ENCODE assay signal across 12 cellular contexts in the genomic region with DNA sequence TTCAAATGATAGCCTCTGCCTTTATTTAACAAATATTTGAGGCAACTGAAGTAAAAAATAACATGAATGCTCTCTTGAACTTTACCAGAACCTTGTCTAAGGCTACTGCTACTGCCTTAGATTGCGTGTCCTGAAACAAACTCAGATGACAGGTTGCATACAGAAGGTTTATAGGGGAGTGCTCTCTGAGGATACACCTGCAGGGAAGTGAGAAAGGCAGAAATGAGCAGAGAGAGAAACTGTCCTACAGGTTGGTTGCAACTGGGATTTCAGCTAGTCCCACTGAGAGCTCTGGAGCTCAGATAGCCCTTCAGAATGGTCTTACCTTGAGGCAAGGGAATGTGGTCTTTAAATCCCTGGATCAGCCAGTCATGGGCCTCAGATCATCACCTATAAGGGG.
DNase-seq lines count a peak whose midpoint lies in the region; ATAC-seq, FAIRE-seq and TF ChIP-seq lines count a peak whose summit lies in the region.
"Had no signal": no experiment of that assay in that cellular context is flagged by ENCODE, and none has a peak within 500 bp of the region (broad histone marks: within the 10 kb centered on the region; RNA-seq: fewer than 3 reads in every experiment).

No MANE protein-coding gene starts in this region.

- H3K27ac ChIP-seq in BLaER1 (peak overlapping the region; percentile 10; the same call in 1 of the 2 replicates), GM23338 (ENCODE audit: low read depth) (no peak overlapping the region), right atrium auricular region (no peak overlapping the region)

- no peaks in the 10 kb centered on the region for H3K9me3 ChIP-seq in BLaER1
- H3K9me3 ChIP-seq in right atrium auricular region, result no peaks in the 10 kb centered on the region

- H3K27me3 ChIP-seq in BLaER1, result no peaks in the 10 kb centered on the region
- H3K27me3 ChIP-seq in GM23338 (ENCODE audit: insufficient read depth), result no peaks in the 10 kb centered on the region
- no peaks in the 10 kb centered on the region for H3K27me3 ChIP-seq in right atrium auricular region

- peaks cover 1% of the 10 kb centered on the region for H3K27me3 Mint-ChIP-seq in GM23338 (ENCODE audit: insufficient read depth, low read depth, poor library complexity)
- peaks cover 1% of the 10 kb centered on the region for H3K27me3 Mint-ChIP-seq in endothelial cell (ENCODE audit: unreplicated experiment)

- no peak for DNase-seq in GM19239 (ENCODE audit: insufficient read length, low spot score)
- no peak for DNase-seq in GM23338 (ENCODE audit: low spot score)
- no peak for DNase-seq in NCI-H2171 (lab: John Stamatoyannopoulos, UW)
- no peak for DNase-seq in endothelial cell (ENCODE audit: low spot score)
- DNase-seq in OCI-M1 (lab: John Stamatoyannopoulos, UW), result no peak
- DNase-seq in right atrium auricular region (ENCODE audit: low spot score), result no peak
- DNase-seq: activated CD8-positive, alpha-beta T cell treated with anti-CD3 and anti-CD28 coated beads, Interleukin-2, amount 10 ng/mL, durations not matched to agents 7 days and 5 days; NCI-H1417 had no signal

- H3K4me2 ChIP-seq in BLaER1 (peak overlapping the region; percentile 80), GM23338 (no peak overlapping the region)

- no peaks in the 10 kb centered on the region for H3K79me2 ChIP-seq in GM23338 (replicated peaks; ENCODE audit: insufficient read depth)

- ATAC-seq in GM23338, result no peak
- peak; percentile 80 for ATAC-seq in HG03196 (IDR thresholded peaks at IDR 0.05; ENCODE audit: unreplicated experiment)
- ATAC-seq: activated CD8-positive, alpha-beta T cell treated with anti-CD3 and anti-CD28 coated beads, Interleukin-2, amount 10 ng/mL, durations not matched to agents 7 days and 5 days; activated naive CD4-positive, alpha-beta T cell treated with anti-CD3 and anti-CD28 coated beads, Interleukin-2, amount 50 U/mL, for 72 hours; HepG2 had no signal

- no peaks in the 10 kb centered on the region for H3K9me2 ChIP-seq in GM23338 (ENCODE audit: insufficient read depth)

- no peaks in the 10 kb centered on the region for H3K36me3 ChIP-seq in BLaER1
- H3K36me3 ChIP-seq in GM23338 (ENCODE audit: insufficient read depth), result no peaks in the 10 kb centered on the region
- H3K36me3 ChIP-seq in right atrium auricular region, result no peaks in the 10 kb centered on the region

- H3K36me3 Mint-ChIP-seq in GM23338 (ENCODE audit: low read depth), result peaks cover 43% of the 10 kb centered on the region
- H3K36me3 Mint-ChIP-seq in endothelial cell (ENCODE audit: low read depth, unreplicated experiment), result no peaks in the 10 kb centered on the region
- H3K36me3 Mint-ChIP-seq: activated naive CD4-positive, alpha-beta T cell treated with anti-CD3 and anti-CD28 coated beads, Interleukin-2, amount 50 U/mL, for 72 hours had no signal

- no peaks in the 10 kb centered on the region for H3K4me1 Mint-ChIP-seq in GM23338
- H3K4me1 Mint-ChIP-seq in endothelial cell (ENCODE audit: unreplicated experiment), result no peaks in the 10 kb centered on the region

- H4K20me1 ChIP-seq in BLaER1, result no peaks in the 10 kb centered on the region
- no peaks in the 10 kb centered on the region for H4K20me1 ChIP-seq in GM23338 (replicated peaks; ENCODE audit: insufficient read depth)

- FAIRE-seq in GM19239 (lab: Jason Lieb, UNC), result peak; percentile 66
- FAIRE-seq: HepG2 had no signal

- H3K9me3 Mint-ChIP-seq in GM23338 (peaks cover 94% of the 10 kb centered on the region), endothelial cell (ENCODE audit: unreplicated experiment) (peaks cover 33% of the 10 kb centered on the region)
- H3K9me3 Mint-ChIP-seq: activated naive CD4-positive, alpha-beta T cell treated with anti-CD3 and anti-CD28 coated beads, Interleukin-2, amount 50 U/mL, for 72 hours had no signal

- peak overlapping the region; percentile 63; the same call in 1 of the 2 replicates for H2AFZ ChIP-seq in GM23338

- H3K4me1 ChIP-seq in BLaER1, result peaks cover 37% of the 10 kb centered on the region
- no peaks in the 10 kb centered on the region for H3K4me1 ChIP-seq in GM23338 (ENCODE audit: insufficient read depth)
- H3K4me1 ChIP-seq in right atrium auricular region, result no peaks in the 10 kb centered on the region

- H3K9ac ChIP-seq in BLaER1, result no peak overlapping the region

- H3F3A ChIP-seq in GM23338 (replicated peaks; ENCODE audit: low read depth), result no peaks in the 10 kb centered on the region

- no peak for TF ChIP-seq CTCF in GM23338 (conservative IDR thresholded peaks at IDR 0.05; ENCODE audit: low read depth in 2 of 2)
- no peak for TF ChIP-seq CTCF in endothelial cell (IDR thresholded peaks at IDR 0.05; ENCODE audit: unreplicated experiment)
- TF ChIP-seq CTCF in right atrium auricular region (IDR thresholded peaks at IDR 0.05), result no peak

- H3K27ac Mint-ChIP-seq in GM23338 (no peak overlapping the region), endothelial cell (ENCODE audit: unreplicated experiment) (no peak overlapping the region)
- H3K27ac Mint-ChIP-seq: activated CD8-positive, alpha-beta T cell treated with anti-CD3 and anti-CD28 coated beads, Interleukin-2, amount 10 ng/mL, durations not matched to agents 7 days and 5 days; activated naive CD4-positive, alpha-beta T cell treated with anti-CD3 and anti-CD28 coated beads, Interleukin-2, amount 50 U/mL, for 72 hours had no signal

- H3K4me3 ChIP-seq in BLaER1 (no peak overlapping the region), GM23338 (no peak overlapping the region), right atrium auricular region (no peak overlapping the region)

- H3K4me3 Mint-ChIP-seq in GM23338 (no peak overlapping the region), endothelial cell (ENCODE audit: unreplicated experiment) (no peak overlapping the region)
- H3K4me3 Mint-ChIP-seq: activated CD8-positive, alpha-beta T cell treated with anti-CD3 and anti-CD28 coated beads, Interleukin-2, amount 10 ng/mL, durations not matched to agents 7 days and 5 days had no signal

TF ChIP-seq in GM23338, 12 proteins besides CTCF, POLR2A, EP300 and RAD21 (continues in another document):
- no peak for TF ChIP-seq JUNB (IDR thresholded peaks at IDR 0.05; ENCODE audit: unreplicated experiment)
- TF ChIP-seq, protein P1, sequence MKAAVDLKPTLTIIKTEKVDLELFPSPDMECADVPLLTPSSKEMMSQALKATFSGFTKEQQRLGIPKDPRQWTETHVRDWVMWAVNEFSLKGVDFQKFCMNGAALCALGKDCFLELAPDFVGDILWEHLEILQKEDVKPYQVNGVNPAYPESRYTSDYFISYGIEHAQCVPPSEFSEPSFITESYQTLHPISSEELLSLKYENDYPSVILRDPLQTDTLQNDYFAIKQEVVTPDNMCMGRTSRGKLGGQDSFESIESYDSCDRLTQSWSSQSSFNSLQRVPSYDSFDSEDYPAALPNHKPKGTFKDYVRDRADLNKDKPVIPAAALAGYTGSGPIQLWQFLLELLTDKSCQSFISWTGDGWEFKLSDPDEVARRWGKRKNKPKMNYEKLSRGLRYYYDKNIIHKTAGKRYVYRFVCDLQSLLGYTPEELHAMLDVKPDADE (IDR thresholded peaks at IDR 0.05), result no peak
